Comparison of ENCODE assay signal across 11 cellular contexts in genomic region chr2:64329848-64330247, GRCh38.
DNase-seq lines count a peak whose midpoint lies in the region; ATAC-seq and TF ChIP-seq lines count a peak whose summit lies in the region.
"Had no signal": no experiment of that assay in that cellular context is flagged by ENCODE, and none has a peak within 500 bp of the region (broad histone marks: within the 10 kb centered on the region; RNA-seq: fewer than 3 reads in every experiment).

No MANE protein-coding gene starts in this region.

- H3K4me2 ChIP-seq in parathyroid adenoma (ENCODE audit: low read length) = no peak overlapping the region
- H3K4me2 ChIP-seq: BLaER1 had no signal

- H3K27me3 ChIP-seq in foreskin keratinocyte (no peaks in the 10 kb centered on the region), parathyroid adenoma (ENCODE audit: control insufficient read depth, insufficient read depth, low read length) (no peaks in the 10 kb centered on the region)
- H3K27me3 ChIP-seq: BLaER1 had no signal

- no peak overlapping the region for H3K4me3 ChIP-seq in parathyroid adenoma (ENCODE audit: low read depth, low read length)
- H3K4me3 ChIP-seq: BLaER1 had no signal

- TF ChIP-seq CTCF in foreskin keratinocyte (conservative IDR thresholded peaks at IDR 0.05) = peak; percentile 13
- no peak for TF ChIP-seq CTCF in parathyroid adenoma (IDR thresholded peaks at IDR 0.05)

- peak overlapping the region; percentile 35 for H3K27ac Mint-ChIP-seq in activated T-helper 1 cell treated with anti-CD3 and anti-CD28 coated beads, Interleukin-12 subunit alpha, Interleukin-12 subunit beta, Interleukin-2, Interleukin-4 antibody, amounts not matched to agents 30 ng/mL and 10 ng/mL and 1 ng/mL, durations not matched to agents 14 hours and 24 hours and 36 hours

- H3K27me3 Mint-ChIP-seq in activated T-helper 1 cell treated with anti-CD3 and anti-CD28 coated beads, Interleukin-12 subunit alpha, Interleukin-12 subunit beta, Interleukin-2, Interleukin-4 antibody, amounts not matched to agents 30 ng/mL and 10 ng/mL and 1 ng/mL, durations not matched to agents 14 hours and 24 hours and 36 hours (ENCODE audit: insufficient read depth) = peaks cover 13% of the 10 kb centered on the region

- H3K4me1 Mint-ChIP-seq in activated T-helper 1 cell treated with anti-CD3 and anti-CD28 coated beads, Interleukin-12 subunit alpha, Interleukin-12 subunit beta, Interleukin-2, Interleukin-4 antibody, amounts not matched to agents 30 ng/mL and 10 ng/mL and 1 ng/mL, durations not matched to agents 14 hours and 24 hours and 36 hours (ENCODE audit: low read depth) = peaks cover 67% of the 10 kb centered on the region

- DNase-seq in CD1c-positive myeloid dendritic cell (ENCODE audit: extremely low spot score) = peak; percentile 25
- DNase-seq in activated T-helper 1 cell treated with anti-CD3 and anti-CD28 coated beads, Interleukin-12 subunit alpha, Interleukin-12 subunit beta, Interleukin-2, Interleukin-4 antibody, amounts not matched to agents 30 ng/mL and 10 ng/mL and 1 ng/mL, durations not matched to agents 14 hours and 24 hours and 36 hours (ENCODE audit: low spot score) = no peak
- no peak for DNase-seq in foreskin keratinocyte
- no peak for DNase-seq in activated effector memory CD4-positive, alpha-beta T cell treated with Interleukin-2 at 50 U/mL for 16 hours
- DNase-seq in iPS-NIHi7 (ENCODE audit: extremely low spot score) = no peak
- no peak for DNase-seq in posterior vena cava (ENCODE audit: low spot score)
- DNase-seq in Kasumi-1 (lab: John Stamatoyannopoulos, UW) = no peak
- DNase-seq: erythroblast, MM.1S had no signal

- no peak overlapping the region for H3K9ac ChIP-seq in parathyroid adenoma
- H3K9ac ChIP-seq: BLaER1 had no signal

- no peak overlapping the region for H3K4me3 Mint-ChIP-seq in activated T-helper 1 cell treated with anti-CD3 and anti-CD28 coated beads, Interleukin-12 subunit alpha, Interleukin-12 subunit beta, Interleukin-2, Interleukin-4 antibody, amounts not matched to agents 30 ng/mL and 10 ng/mL and 1 ng/mL, durations not matched to agents 14 hours and 24 hours and 36 hours

- no peaks in the 10 kb centered on the region for H3K79me2 ChIP-seq in parathyroid adenoma

- H2AFZ ChIP-seq in parathyroid adenoma = no peak overlapping the region

- H3K4me1 ChIP-seq in foreskin keratinocyte (peaks cover 6% of the 10 kb centered on the region), parathyroid adenoma (peaks cover 5% of the 10 kb centered on the region)

- no peaks in the 10 kb centered on the region for H3K36me3 Mint-ChIP-seq in activated T-helper 1 cell treated with anti-CD3 and anti-CD28 coated beads, Interleukin-12 subunit alpha, Interleukin-12 subunit beta, Interleukin-2, Interleukin-4 antibody, amounts not matched to agents 30 ng/mL and 10 ng/mL and 1 ng/mL, durations not matched to agents 14 hours and 24 hours and 36 hours (ENCODE audit: low read depth)

- H3K27ac ChIP-seq in foreskin keratinocyte (peak overlapping the region; percentile 63), parathyroid adenoma (peak overlapping the region; percentile 1)
- H3K27ac ChIP-seq: BLaER1 had no signal

- no peaks in the 10 kb centered on the region for H3K36me3 ChIP-seq in parathyroid adenoma (ENCODE audit: control insufficient read depth, insufficient read depth, low read length)
- H3K36me3 ChIP-seq: BLaER1 had no signal

- no peaks in the 10 kb centered on the region for H3K9me3 Mint-ChIP-seq in activated T-helper 1 cell treated with anti-CD3 and anti-CD28 coated beads, Interleukin-12 subunit alpha, Interleukin-12 subunit beta, Interleukin-2, Interleukin-4 antibody, amounts not matched to agents 30 ng/mL and 10 ng/mL and 1 ng/mL, durations not matched to agents 14 hours and 24 hours and 36 hours

- H3K9me3 ChIP-seq in parathyroid adenoma (ENCODE audit: control insufficient read depth, low read length) = no peaks in the 10 kb centered on the region
- H3K9me3 ChIP-seq: BLaER1 had no signal

- no peak for ATAC-seq in foreskin keratinocyte

- intact Hi-C loops in activated T-helper 1 cell treated with anti-CD3 and anti-CD28 coated beads, Interleukin-12 subunit alpha, Interleukin-12 subunit beta, Interleukin-2, Interleukin-4 antibody, amounts not matched to agents 30 ng/mL and 10 ng/mL and 1 ng/mL, durations not matched to agents 14 hours and 24 hours and 36 hours (cut with micrococcal nuclease) = loop anchor here (2.0 to 10.0 kb wide), 4 partner anchors 315 to 725 kb away; partner anchors contain the start of gene CEP68
- intact Hi-C loops in posterior vena cava (cut with DNase I) = loop anchor here (5.0 to 10.0 kb wide), 3 partner anchors 125 to 278 kb away; partner anchors contain the start of gene LGALSL (in 1 of the 2)
